In genomic region chr16:14199624-14200023, GRCh38 we compare ENCODE assay signal across 27 cellular contexts.
A peak's percentile ranks its signal among the peaks of the same experiment; 100 is the strongest.
DNase-seq lines count a peak whose midpoint lies in the region; ATAC-seq and TF ChIP-seq lines count a peak whose summit lies in the region.
"Had no signal": no experiment of that assay in that cellular context is flagged by ENCODE, and none has a peak within 500 bp of the region (broad histone marks: within the 10 kb centered on the region; RNA-seq: fewer than 3 reads in every experiment).

No MANE protein-coding gene starts in this region.

- no peak overlapping the region for H3K9ac ChIP-seq in PC-3 (ENCODE audit: low read length)
- H3K9ac ChIP-seq: BLaER1 treated with 17β-estradiol and CSF1 and Interleukin-3, amounts not matched to agents 10 nM and 100 nM had no signal

- no peaks in the 10 kb centered on the region for H3F3A ChIP-seq in PC-3 (ENCODE audit: low read length, unreplicated experiment)

- no peaks in the 10 kb centered on the region for H3K79me2 ChIP-seq in PC-3 (ENCODE audit: low read length)

- H3K27me3 Mint-ChIP-seq in dendritic cell treated with granulocyte-macrophage colony-stimulating factor and Interleukin-4, amounts not matched to agents 40 ng/mL and 50 ng/mL, for 4 days, result no peaks in the 10 kb centered on the region
- no peaks in the 10 kb centered on the region for H3K27me3 Mint-ChIP-seq in immature natural killer cell (ENCODE audit: low read depth in 3 of 3)
- H3K27me3 Mint-ChIP-seq: activated naive CD8-positive, alpha-beta T cell treated with anti-CD3 and anti-CD28 coated beads, Interleukin-2, amount 10 ng/mL, durations not matched to agents 7 days and 5 days; activated T-helper 17 cell treated with anti-CD3 and anti-CD28 coated beads, Interleukin-2, amount 50 U/mL, for 72 hours; naive B cell; stimulated activated naive B cell treated with anti-CD40 and anti-IgM and Interleukin-4, amounts not matched to agents 10 μg/mL and 1 μg/mL and 100 μg/mL, for 72 hours had no signal

- no peaks in the 10 kb centered on the region for H3K9me3 ChIP-seq in PC-3 (ENCODE audit: low read length)

- no peaks in the 10 kb centered on the region for H3K9me2 ChIP-seq in PC-3 (replicated peaks; ENCODE audit: low read length)

- intact Hi-C loops in PC-3 (cut with micrococcal nuclease), result no loop called here
- intact Hi-C loops in dendritic cell treated with granulocyte-macrophage colony-stimulating factor and Interleukin-4, amounts not matched to agents 40 ng/mL and 50 ng/mL, for 4 days (cut with micrococcal nuclease), result no loop called here

- H3K27ac Mint-ChIP-seq in dendritic cell treated with granulocyte-macrophage colony-stimulating factor and Interleukin-4, amounts not matched to agents 40 ng/mL and 50 ng/mL, for 4 days, result peak overlapping the region; percentile 6
- no peak overlapping the region for H3K27ac Mint-ChIP-seq in immature natural killer cell
- H3K27ac Mint-ChIP-seq: activated naive CD8-positive, alpha-beta T cell treated with anti-CD3 and anti-CD28 coated beads, Interleukin-2, amount 10 ng/mL, durations not matched to agents 7 days and 5 days; activated T-helper 17 cell treated with anti-CD3 and anti-CD28 coated beads, Interleukin-2, amount 50 U/mL, for 72 hours had no signal

- H3K9me3 Mint-ChIP-seq in dendritic cell treated with granulocyte-macrophage colony-stimulating factor and Interleukin-4, amounts not matched to agents 40 ng/mL and 50 ng/mL, for 4 days, result no peaks in the 10 kb centered on the region
- H3K9me3 Mint-ChIP-seq in immature natural killer cell, result no peaks in the 10 kb centered on the region
- H3K9me3 Mint-ChIP-seq: activated T-helper 17 cell treated with anti-CD3 and anti-CD28 coated beads, Interleukin-2, amount 50 U/mL, for 72 hours; H9; naive B cell had no signal

- ATAC-seq in PC-3, result no peak
- no peak for ATAC-seq in HG03135 (IDR thresholded peaks at IDR 0.05; ENCODE audit: unreplicated experiment)
- ATAC-seq: activated T-helper 17 cell treated with anti-CD3 and anti-CD28 coated beads, Interleukin-2, amount 50 U/mL, for 72 hours; heart left ventricle; HepG2; stimulated activated naive B cell treated with anti-CD40 and anti-IgM and Interleukin-4, amounts not matched to agents 10 μg/mL and 1 μg/mL and 100 μg/mL, for 72 hours had no signal

- peaks cover 11% of the 10 kb centered on the region for H3K4me1 ChIP-seq in PC-3 (ENCODE audit: insufficient read depth, low read length)

- BruUV-seq in PC-3 (replicated peaks; lab: Mats Ljungman, UMichigan), result no TSS peak

- H3K36me3 ChIP-seq in PC-3 (ENCODE audit: low read depth, low read length), result no peaks in the 10 kb centered on the region
- H3K36me3 ChIP-seq: heart left ventricle had no signal

- H3K36me3 Mint-ChIP-seq in dendritic cell treated with granulocyte-macrophage colony-stimulating factor and Interleukin-4, amounts not matched to agents 40 ng/mL and 50 ng/mL, for 4 days (ENCODE audit: low read depth), result no peaks in the 10 kb centered on the region
- peaks cover 0 to 3% (median 0%) of the 10 kb centered on the region in 3 donors for H3K36me3 Mint-ChIP-seq in immature natural killer cell

- H3K27ac ChIP-seq in PC-3 (ENCODE audit: low read length), result no peak overlapping the region
- H3K27ac ChIP-seq: BLaER1 treated with 17β-estradiol and CSF1 and Interleukin-3, amounts not matched to agents 10 nM and 100 nM; coronary artery; heart left ventricle had no signal

- H3K4me3 ChIP-seq in PC-3 (ENCODE audit: low read length), result no peak overlapping the region
- H3K4me3 ChIP-seq: BLaER1 treated with 17β-estradiol and CSF1 and Interleukin-3, amounts not matched to agents 10 nM and 100 nM; coronary artery; heart left ventricle had no signal

- DNase-seq in EL, result peak; percentile 39
- peak; percentile 33 for DNase-seq in PC-3
- DNase-seq in kidney tubule cell (ENCODE audit: low spot score), result peak; percentile 11
- DNase-seq in NCI-H526 treated with DMSO at 0.1 percent for 48 hours (lab: John Stamatoyannopoulos, UW), result no peak
- DNase-seq in NCI-H1694 treated with DMSO at 0.1 percent for 48 hours (lab: John Stamatoyannopoulos, UW), result no peak
- DNase-seq in immature natural killer cell, result no peak
- DNase-seq: activated CD4-positive, alpha-beta T cell treated with anti-CD3 and anti-CD28 coated beads, Interleukin-2, amount 50 U/mL, for 4 hours; activated CD8-positive, alpha-beta memory T cell treated with anti-CD3 and anti-CD28 coated beads, Interleukin-2, amount 50 U/mL, for 48 hours; activated naive CD8-positive, alpha-beta T cell treated with anti-CD3 and anti-CD28 coated beads, Interleukin-2, amount 10 ng/mL, durations not matched to agents 7 days and 5 days; H9; heart left ventricle; mesenchymal stem cell; naive B cell; NCI-H1105; NCI-H2081; NCI-H345; NCI-H82; occipital lobe; SHP77; stimulated activated CD4-positive, alpha-beta T cell treated with anti-CD3 and anti-CD28 coated beads, Interleukin-4, amount 100 ng/mL, for 24 hours; stimulated activated naive B cell treated with anti-CD40 and anti-IgM and Interleukin-4, amounts not matched to agents 10 μg/mL and 1 μg/mL and 100 μg/mL, for 72 hours had no signal

- no peaks in the 10 kb centered on the region for H4K20me1 ChIP-seq in PC-3 (ENCODE audit: low read length)
- H4K20me1 ChIP-seq: BLaER1 treated with 17β-estradiol and CSF1 and Interleukin-3, amounts not matched to agents 10 nM and 100 nM had no signal

- H3K4me3 Mint-ChIP-seq in dendritic cell treated with granulocyte-macrophage colony-stimulating factor and Interleukin-4, amounts not matched to agents 40 ng/mL and 50 ng/mL, for 4 days, result no peak overlapping the region
- H3K4me3 Mint-ChIP-seq in immature natural killer cell, result no peak overlapping the region
- H3K4me3 Mint-ChIP-seq: activated naive CD8-positive, alpha-beta T cell treated with anti-CD3 and anti-CD28 coated beads, Interleukin-2, amount 10 ng/mL, durations not matched to agents 7 days and 5 days; activated T-helper 17 cell treated with anti-CD3 and anti-CD28 coated beads, Interleukin-2, amount 50 U/mL, for 72 hours; H9; stimulated activated naive B cell treated with anti-CD40 and anti-IgM and Interleukin-4, amounts not matched to agents 10 μg/mL and 1 μg/mL and 100 μg/mL, for 72 hours had no signal

- H3K27me3 ChIP-seq in PC-3 (ENCODE audit: low read length), result no peaks in the 10 kb centered on the region
- H3K27me3 ChIP-seq: BLaER1 treated with 17β-estradiol and CSF1 and Interleukin-3, amounts not matched to agents 10 nM and 100 nM; heart left ventricle had no signal

- H3K4me2 ChIP-seq in PC-3 (ENCODE audit: low read length), result no peak overlapping the region

- H2AFZ ChIP-seq in PC-3 (ENCODE audit: low read length), result no peak overlapping the region

- H3K4me1 Mint-ChIP-seq in dendritic cell treated with granulocyte-macrophage colony-stimulating factor and Interleukin-4, amounts not matched to agents 40 ng/mL and 50 ng/mL, for 4 days (ENCODE audit: low read depth), result peaks cover 25% of the 10 kb centered on the region
- peaks cover 12 to 35% of the 10 kb centered on the region in 2 donors for H3K4me1 Mint-ChIP-seq in immature natural killer cell

- CTCF ChIA-PET in PC-3 (lab: Charles Lee), result no interaction called here

- TF ChIP-seq CTCF in PC-3 (conservative IDR thresholded peaks at IDR 0.05; ENCODE audit: low read depth, low read length), result no peak

- POLR2A ChIA-PET in PC-3 (lab: Charles Lee; ENCODE audit: unreplicated experiment), result interaction anchor here (0.5 kb wide), 1 partner anchor 215 kb away, joined by 8 read pairs; no protein-coding TSS in a partner anchor

Comparison
In these comparisons a context has a peak if more than half of its experiments do, and no peak if none do; other contexts are left out.
1. DNase-seq: peak in EL (single experiment), PC-3 (single experiment) and kidney tubule cell (single experiment); none in NCI-H526 treated with DMSO at 0.1 percent for 48 hours (single experiment), NCI-H1694 treated with DMSO at 0.1 percent for 48 hours (single experiment) and immature natural killer cell (0 of 3).